In genomic region chr7:44329888-44330287, GRCh38 we compare ENCODE assay signal across 22 cellular contexts. TPM values are rescaled to one million over a fixed set of nuclear protein-coding genes. Genes with fewer than 3 reads are reported as not detected.
DNase-seq lines count a peak whose midpoint lies in the region; ATAC-seq and TF ChIP-seq lines count a peak whose summit lies in the region.
"Had no signal": no experiment of that assay in that cellular context is flagged by ENCODE, and none has a peak within 500 bp of the region (broad histone marks: within the 10 kb centered on the region; RNA-seq: fewer than 3 reads in every experiment).

No MANE protein-coding gene starts in this region.

- H2BK5ac ChIP-seq in IMR-90 (ENCODE audit: low read depth, low read length, poor library complexity, severe bottlenecking) = no peak overlapping the region

- in situ Hi-C loops in IMR-90 (cut with MboI; ENCODE audit: low sequenced_read_pairs) = no loop called here
- in situ Hi-C loops in KBM-7 (cut with MboI; ENCODE audit: low pct_unique_long_range_greater_than_20kb, low sequenced_read_pairs) = no loop called here

- H2AFZ ChIP-seq in IMR-90 (replicated peaks; ENCODE audit: low read length, poor library complexity) = no peak overlapping the region
- H2AFZ ChIP-seq: GM23338 had no signal

- H3K79me1 ChIP-seq in IMR-90 (ENCODE audit: low read depth in 1 of 2, low read length in 2 of 2) = no peaks in the 10 kb centered on the region

- H3K18ac ChIP-seq in IMR-90 (ENCODE audit: low read depth, low read length) = no peak overlapping the region

- no peak overlapping the region for H3K4me3 Mint-ChIP-seq in activated CD4-positive, alpha-beta T cell treated with anti-CD3 and anti-CD28 coated beads, Interleukin-2, amount 10 ng/mL, durations not matched to agents 7 days and 5 days
- no peak overlapping the region for H3K4me3 Mint-ChIP-seq in activated CD4-positive, alpha-beta T cell treated with anti-CD3 and anti-CD28 coated beads for 36 hours
- H3K4me3 Mint-ChIP-seq: B cell; CD4-positive, CD25-positive, alpha-beta regulatory T cell; CD8-positive, alpha-beta T cell; GM23338; H9 had no signal

- no peaks in the 10 kb centered on the region for H3K36me3 Mint-ChIP-seq in activated CD4-positive, alpha-beta T cell treated with anti-CD3 and anti-CD28 coated beads, Interleukin-2, amount 10 ng/mL, durations not matched to agents 7 days and 5 days (ENCODE audit: low read depth)
- no peaks in the 10 kb centered on the region for H3K36me3 Mint-ChIP-seq in activated CD4-positive, alpha-beta T cell treated with anti-CD3 and anti-CD28 coated beads for 36 hours (ENCODE audit: low read depth)
- H3K36me3 Mint-ChIP-seq: CD4-positive, CD25-positive, alpha-beta regulatory T cell; CD8-positive, alpha-beta T cell had no signal

- H3K56ac ChIP-seq in IMR-90 (ENCODE audit: extremely low read depth, insufficient read depth, low read length) = no peak overlapping the region

- no peak overlapping the region for H3K4ac ChIP-seq in IMR-90 (ENCODE audit: low read depth, low read length)

- H3K27ac ChIP-seq in left ventricle myocardium inferior (replicated peaks) = peak overlapping the region; percentile 81
- H3K27ac ChIP-seq in IMR-90 (ENCODE audit: insufficient read depth, low read length) = no peak overlapping the region
- H3K27ac ChIP-seq in stomach = no peak overlapping the region
- H3K27ac ChIP-seq: 22Rv1, BLaER1, C4-2B had no signal

- H3K27me3 ChIP-seq in left ventricle myocardium inferior (ENCODE audit: low read depth) (peaks cover 14% of the 10 kb centered on the region), IMR-90 (ENCODE audit: control insufficient read depth, insufficient read depth, low read length) (peaks cover 24% of the 10 kb centered on the region), stomach (peaks cover 6 to 30% (median 18%) of the 10 kb centered on the region in 3 donors)

- H3K4me1 ChIP-seq in left ventricle myocardium inferior (peaks cover 39% of the 10 kb centered on the region), IMR-90 (ENCODE audit: control insufficient read depth, insufficient read depth, low read length) (no peaks in the 10 kb centered on the region; the same call in 1 of the 2 replicates), stomach (peaks cover under 1 to 7% (median 6%) of the 10 kb centered on the region in 4 donors)
- H3K4me1 ChIP-seq: Caco-2 had no signal

- H2AK9ac ChIP-seq in IMR-90 (replicated peaks; ENCODE audit: low read depth, low read length, poor library complexity) = no peak overlapping the region

- dilution Hi-C loops in IMR-90 (cut with HindIII; ENCODE audit: low sequenced_read_pairs, unreplicated experiment) = no loop called here

- no TSS peak for BruUV-seq in IMR-90 (replicated peaks; lab: Mats Ljungman, UMichigan)

- POLR2A ChIA-PET in activated CD4-positive, alpha-beta T cell treated with anti-CD3 and anti-CD28 coated beads, Interleukin-2, amount 10 ng/mL, durations not matched to agents 7 days and 5 days (lab: Charles Lee) = no interaction called here
- POLR2A ChIA-PET in activated CD4-positive, alpha-beta T cell treated with anti-CD3 and anti-CD28 coated beads for 36 hours (lab: Charles Lee) = no interaction called here
- POLR2A ChIA-PET in IMR-90 (lab: Charles Lee; ENCODE audit: unreplicated experiment) = no interaction called here

- no peak overlapping the region for H2AK5ac ChIP-seq in IMR-90 (ENCODE audit: low read depth, low read length)

- no peak overlapping the region for H2BK120ac ChIP-seq in IMR-90 (ENCODE audit: low read depth, low read length)

- H3K9me1 ChIP-seq in IMR-90 (ENCODE audit: insufficient read depth, low read length) = no peaks in the 10 kb centered on the region

- no peak overlapping the region for H3K4me2 ChIP-seq in IMR-90 (ENCODE audit: low read depth, low read length)
- H3K4me2 ChIP-seq: BLaER1, GM23338 had no signal

- H3K14ac ChIP-seq in IMR-90 (replicated peaks; ENCODE audit: low read depth, low read length) = no peak overlapping the region

- no peak for ATAC-seq in activated CD4-positive, alpha-beta T cell treated with anti-CD3 and anti-CD28 coated beads for 36 hours
- ATAC-seq in Right ventricle myocardium inferior (no peak), IMR-90 (ENCODE audit: low read depth) (no peak)
- ATAC-seq: CD8-positive, alpha-beta T cell; GM23338; HCT116 had no signal

- no peak for TF ChIP-seq EP300 in stomach (IDR thresholded peaks at IDR 0.05)

- peak; percentile 5 for DNase-seq in activated CD4-positive, alpha-beta T cell treated with anti-CD3 and anti-CD28 coated beads, Interleukin-2, amount 10 ng/mL, durations not matched to agents 7 days and 5 days
- no peak for DNase-seq in activated CD4-positive, alpha-beta T cell treated with anti-CD3 and anti-CD28 coated beads for 36 hours
- DNase-seq in left ventricle myocardium inferior (no peak), Right ventricle myocardium inferior (ENCODE audit: missing footprints) (no peak), IMR-90 (no peak), stomach (peak; percentile 9), NCI-H510A treated with DMSO at 0.1 percent for 48 hours (lab: John Stamatoyannopoulos, UW) (no peak), KBM-7 (no peak)
- DNase-seq: Caco-2; CD4-positive, CD25-positive, alpha-beta regulatory T cell; DMS79; EL; GF-D8; H9 had no signal

- H3K9me3 ChIP-seq in left ventricle myocardium inferior (replicated peaks) (no peaks in the 10 kb centered on the region), IMR-90 (ENCODE audit: control insufficient read depth, insufficient read depth, low read length) (no peaks in the 10 kb centered on the region), stomach (no peaks in the 10 kb centered on the region)
- H3K9me3 ChIP-seq: BLaER1, Caco-2 had no signal

- 0 out of 2 replicates have a peak overlapping the region, but pooled peaks have one; percentile 6 for H2BK20ac ChIP-seq in IMR-90 (ENCODE audit: low read depth, low read length)

- H3K9ac ChIP-seq in IMR-90 (ENCODE audit: low read depth, low read length) = no peak overlapping the region
- H3K9ac ChIP-seq: BLaER1 had no signal

- TF ChIP-seq RAD21 in IMR-90 (IDR thresholded peaks at IDR 0.05; ENCODE audit: low read length) = no peak

- TF ChIP-seq CTCF in left ventricle myocardium inferior (IDR thresholded peaks at IDR 0.05; ENCODE audit: borderline replicate concordance) = no peak
- no peak for TF ChIP-seq CTCF in IMR-90 (conservative IDR thresholded peaks at IDR 0.05; ENCODE audit: low read depth, low read length)
- no peak for TF ChIP-seq CTCF in stomach (IDR thresholded peaks at IDR 0.05)

- intact Hi-C loops in activated CD4-positive, alpha-beta T cell treated with anti-CD3 and anti-CD28 coated beads for 36 hours (cut with DNase I, micrococcal nuclease) = no loop called here
- intact Hi-C loops in left ventricle myocardium inferior (cut with micrococcal nuclease) = no loop called here
- intact Hi-C loops in Right ventricle myocardium inferior (cut with DNase I) = loop anchor here (10.0 kb wide), 1 partner anchor 195 kb away; no protein-coding TSS in a partner anchor
- intact Hi-C loops in IMR-90 (cut with micrococcal nuclease) = no loop called here
- intact Hi-C loops in stomach (cut with DNase I; ENCODE audit: low total_unique reads) = no loop called here

- H3K23ac ChIP-seq in IMR-90 (ENCODE audit: low read depth, low read length) = no peak overlapping the region

- H4K91ac ChIP-seq in IMR-90 (ENCODE audit: insufficient read depth, low read depth, low read length) = no peak overlapping the region

- TF ChIP-seq POLR2A in IMR-90 (IDR thresholded peaks at IDR 0.05; ENCODE audit: low read depth, low read length) = no peak
- TF ChIP-seq POLR2A in stomach (IDR thresholded peaks at IDR 0.05) = no peak

- H3K9me3 Mint-ChIP-seq in activated CD4-positive, alpha-beta T cell treated with anti-CD3 and anti-CD28 coated beads, Interleukin-2, amount 10 ng/mL, durations not matched to agents 7 days and 5 days = peaks cover 3% of the 10 kb centered on the region
- no peaks in the 10 kb centered on the region for H3K9me3 Mint-ChIP-seq in activated CD4-positive, alpha-beta T cell treated with anti-CD3 and anti-CD28 coated beads for 36 hours (ENCODE audit: low read depth)
- H3K9me3 Mint-ChIP-seq: CD4-positive, CD25-positive, alpha-beta regulatory T cell; CD8-positive, alpha-beta T cell; GM23338; H9 had no signal

- H3K36me3 ChIP-seq in left ventricle myocardium inferior (no peaks in the 10 kb centered on the region), IMR-90 (ENCODE audit: control insufficient read depth, insufficient read depth, low read length) (no peaks in the 10 kb centered on the region), stomach (no peaks in the 10 kb centered on the region)
- H3K36me3 ChIP-seq: BLaER1 had no signal

- WGBS in IMR-90 (ENCODE audit: extremely low coverage in 2 of 2, insufficient read length in 1 of 2), 2 experiments = no CpG with 5 or more reads among the region's 3 CpGs
- 62 to 94% (median 83%) methylated on average over 2 to 3 of the region's 3 CpGs for WGBS in stomach, 5 donors

- H4K5ac ChIP-seq in IMR-90 (ENCODE audit: low read depth, low read length) = no peak overlapping the region

- H4K8ac ChIP-seq in IMR-90 (ENCODE audit: low read depth in 2 of 2, low read length in 2 of 2) = no peak overlapping the region

- H3K4me3 ChIP-seq in left ventricle myocardium inferior = no peak overlapping the region
- no peak overlapping the region for H3K4me3 ChIP-seq in IMR-90 (ENCODE audit: insufficient read depth, low read depth, low read length)
- no peak overlapping the region for H3K4me3 ChIP-seq in stomach
- H3K4me3 ChIP-seq: BLaER1, GM23338 had no signal

- H2BK15ac ChIP-seq in IMR-90 (ENCODE audit: low read depth, low read length) = no peak overlapping the region

- peaks cover 4% of the 10 kb centered on the region for H3K4me1 Mint-ChIP-seq in activated CD4-positive, alpha-beta T cell treated with anti-CD3 and anti-CD28 coated beads, Interleukin-2, amount 10 ng/mL, durations not matched to agents 7 days and 5 days
- H3K4me1 Mint-ChIP-seq in activated CD4-positive, alpha-beta T cell treated with anti-CD3 and anti-CD28 coated beads for 36 hours = peaks cover 4% of the 10 kb centered on the region

- CTCF ChIA-PET in activated CD4-positive, alpha-beta T cell treated with anti-CD3 and anti-CD28 coated beads, Interleukin-2, amount 10 ng/mL, durations not matched to agents 7 days and 5 days (lab: Charles Lee) = interaction anchor here (0.6 to 1.4 kb wide), 3 partner anchors 10 to 15 kb away, joined by 3 read pairs; no protein-coding TSS in a partner anchor
- CTCF ChIA-PET in activated CD4-positive, alpha-beta T cell treated with anti-CD3 and anti-CD28 coated beads for 36 hours (lab: Charles Lee) = interaction anchor here (0.6 kb wide), 1 partner anchor 206 kb away, joined by 3 read pairs; no protein-coding TSS in a partner anchor
- CTCF ChIA-PET in IMR-90 (lab: Yijun Ruan, JAX) = interaction anchor here (1.4 kb wide), 1 partner anchor 89 kb away, joined by 3 read pairs; no protein-coding TSS in a partner anchor

- H4K20me1 ChIP-seq in IMR-90 (ENCODE audit: insufficient read depth, low read length) = no peaks in the 10 kb centered on the region

- no peak overlapping the region for H3K27ac Mint-ChIP-seq in activated CD4-positive, alpha-beta T cell treated with anti-CD3 and anti-CD28 coated beads, Interleukin-2, amount 10 ng/mL, durations not matched to agents 7 days and 5 days
- H3K27ac Mint-ChIP-seq in activated CD4-positive, alpha-beta T cell treated with anti-CD3 and anti-CD28 coated beads for 36 hours = no peak overlapping the region
- H3K27ac Mint-ChIP-seq: B cell; CD4-positive, CD25-positive, alpha-beta regulatory T cell; CD8-positive, alpha-beta T cell; GM23338; H9 had no signal

- peaks cover 25% of the 10 kb centered on the region for H3K27me3 Mint-ChIP-seq in activated CD4-positive, alpha-beta T cell treated with anti-CD3 and anti-CD28 coated beads, Interleukin-2, amount 10 ng/mL, durations not matched to agents 7 days and 5 days
- peaks cover 11% of the 10 kb centered on the region for H3K27me3 Mint-ChIP-seq in activated CD4-positive, alpha-beta T cell treated with anti-CD3 and anti-CD28 coated beads for 36 hours

RNA-seq across cellular contexts. Expression of gene CAMK2B, which starts 4.5 kb away (rescaled TPM):
- not detected for total RNA-seq in activated CD4-positive, alpha-beta T cell treated with anti-CD3 and anti-CD28 coated beads, Interleukin-2, amount 10 ng/mL, durations not matched to agents 7 days and 5 days
- total RNA-seq in activated CD4-positive, alpha-beta T cell treated with anti-CD3 and anti-CD28 coated beads for 36 hours = 1 to 10 TPM; 1.1 to 1.8 TPM
- 98.0 TPM for total RNA-seq in left ventricle myocardium inferior
- total RNA-seq in Right ventricle myocardium inferior = 95.4 TPM
- 0.18 and 0.28 TPM in 2 replicates for total RNA-seq in IMR-90 (2012; rRNA removed)
- polyA plus RNA-seq in IMR-90 (2012; rRNA removed) = 0.14 and 0.36 TPM in 2 replicates
- polyA plus RNA-seq in IMR-90 (2012; cell fraction: cytosol; rRNA removed) = 0.11 and 0.74 TPM in 2 replicates
- polyA plus RNA-seq in IMR-90 (2012; cell fraction: nucleus; rRNA removed; ENCODE audit: low replicate concordance) = 0.57 and 1.0 TPM in 2 replicates
- 1 to 10 TPM in 2 of 5 donors, under 1 TPM in 1, not detected in 2; 0.92 to 7.6 (median 4.6) TPM for total RNA-seq in stomach
- polyA plus RNA-seq in stomach = 10 to 100 TPM in 1 of 3 donors, 1 to 10 TPM in 2; 2.9 to 28.4 (median 6.2) TPM
- total RNA-seq: B cell; Caco-2; CD4-positive, CD25-positive, alpha-beta regulatory T cell; CD8-positive, alpha-beta T cell; GM23338 had no signal
- polyA plus RNA-seq: AG04450; CD4-positive, CD25-positive, alpha-beta regulatory T cell; GM23338 had no signal

Comparison
In these comparisons a context has a peak if more than half of its experiments do, and no peak if none do; other contexts are left out.
1. DNase-seq: peak in activated CD4-positive, alpha-beta T cell treated with anti-CD3 and anti-CD28 coated beads, Interleukin-2, amount 10 ng/mL, durations not matched to agents 7 days and 5 days (single experiment) and stomach (single experiment); none in activated CD4-positive, alpha-beta T cell treated with anti-CD3 and anti-CD28 coated beads for 36 hours (single experiment), left ventricle myocardium inferior (single experiment), Right ventricle myocardium inferior (single experiment), IMR-90 (single experiment), NCI-H510A treated with DMSO at 0.1 percent for 48 hours (single experiment) and KBM-7 (single experiment).
2. RNA of gene CAMK2B, which starts 4.5 kb away (total RNA-seq): 98.0 TPM in left ventricle myocardium inferior (single experiment) and 95.4 TPM in Right ventricle myocardium inferior (single experiment); 1.1 to 1.8 TPM in activated CD4-positive, alpha-beta T cell treated with anti-CD3 and anti-CD28 coated beads for 36 hours, 0.92 to 7.6 TPM in stomach, 0.18 to 0.28 TPM in IMR-90 and not detected in activated CD4-positive, alpha-beta T cell treated with anti-CD3 and anti-CD28 coated beads, Interleukin-2, amount 10 ng/mL, durations not matched to agents 7 days and 5 days; every median in the first group is over 10 times any median in the second.